ENCODE assay signal across 20 cellular contexts in the genomic region with DNA sequence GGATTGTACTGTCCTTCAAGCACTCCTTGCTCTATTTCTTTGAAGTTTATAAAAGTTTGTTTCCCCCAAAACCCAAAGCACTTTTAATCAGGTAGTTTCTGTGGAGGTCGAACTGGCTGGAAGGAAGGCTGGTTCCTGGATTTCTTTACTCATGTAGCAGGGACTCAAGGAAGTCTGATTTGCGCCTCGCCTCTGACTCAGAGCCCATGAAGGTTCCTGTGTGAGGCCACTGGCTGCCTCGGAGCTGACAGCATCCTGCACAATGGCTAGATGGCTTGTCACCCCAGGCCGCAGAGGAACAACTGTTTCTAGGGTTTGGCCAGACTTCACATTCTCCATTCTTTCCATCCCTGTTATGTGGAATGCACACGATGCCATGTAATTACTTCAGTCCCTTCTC. TPM values are rescaled to one million over a fixed set of nuclear protein-coding genes. Genes with fewer than 3 reads are reported as not detected.
DNase-seq lines count a peak whose midpoint lies in the region; ATAC-seq, FAIRE-seq and TF ChIP-seq lines count a peak whose summit lies in the region.
"Had no signal": no experiment of that assay in that cellular context is flagged by ENCODE, and none has a peak within 500 bp of the region (broad histone marks: within the 10 kb centered on the region; RNA-seq: fewer than 3 reads in every experiment).

No MANE protein-coding gene starts in this region.

- no peak for TF ChIP-seq RAD21 in HepG2 (CRISPR knock-in tag; IDR thresholded peaks at IDR 0.05)

- FAIRE-seq in bronchial epithelial cell (lab: Jason Lieb, UNC) (no peak), HepG2 (lab: Jason Lieb, UNC) (no peak)
- FAIRE-seq: RCC 7860 had no signal

- no peak overlapping the region for H3K4me3 Mint-ChIP-seq in stimulated activated effector memory CD8-positive, alpha-beta T cell treated with anti-CD3 and anti-CD28 coated beads, Interleukin-12 subunit alpha, Interleukin-12 subunit beta, amount 100 ng/mL, for 72 hours
- H3K4me3 Mint-ChIP-seq: activated CD8-positive, alpha-beta T cell treated with anti-CD3 and anti-CD28 coated beads, Interleukin-2, amount 10 ng/mL, durations not matched to agents 7 days and 5 days had no signal

- no peaks in the 10 kb centered on the region for H3K4me1 ChIP-seq in HepG2 (ENCODE audit: insufficient read depth, low read length)

- H3K27ac Mint-ChIP-seq in stimulated activated effector memory CD8-positive, alpha-beta T cell treated with anti-CD3 and anti-CD28 coated beads, Interleukin-12 subunit alpha, Interleukin-12 subunit beta, amount 100 ng/mL, for 72 hours, result no peak overlapping the region
- H3K27ac Mint-ChIP-seq: activated CD8-positive, alpha-beta T cell treated with anti-CD3 and anti-CD28 coated beads, Interleukin-2, amount 10 ng/mL, durations not matched to agents 7 days and 5 days had no signal

- no peaks in the 10 kb centered on the region for H4K20me1 ChIP-seq in HepG2 (ENCODE audit: insufficient read depth, low read length)

- TF ChIP-seq POLR2A in HepG2 (IDR thresholded peaks at IDR 0.05; ENCODE audit: insufficient read depth in 1 of 2, low read depth in 2 of 2, low read length in 2 of 2), result no peak

- H3K36me3 ChIP-seq in bronchial epithelial cell (ENCODE audit: control insufficient read depth, insufficient read depth, low read length) (peaks cover 13% of the 10 kb centered on the region), HepG2 (replicated peaks in 1 of 2; ENCODE audit: control insufficient read depth in 1 of 2, insufficient read depth in 2 of 2, low read length in 2 of 2) (peaks cover 10 to 18% of the 10 kb centered on the region in 2 experiments; a peak in 4 of 5 replicates)

- intact Hi-C loops in HepG2 (cut with micrococcal nuclease; ENCODE audit: unreplicated experiment), result no loop called here

- H3K27ac ChIP-seq in HepG2 (ENCODE audit: extremely low read length, insufficient read depth, low read length), result no peak overlapping the region
- H3K27ac ChIP-seq: tibial artery had no signal

- no peaks in the 10 kb centered on the region for H3K27me3 ChIP-seq in bronchial epithelial cell (ENCODE audit: control insufficient read depth, insufficient read depth, low read length)
- H3K27me3 ChIP-seq in HepG2 (ENCODE audit: control insufficient read depth in 1 of 2, insufficient read depth in 2 of 2, low read length in 2 of 2), result no peaks in the 10 kb centered on the region
- H3K27me3 ChIP-seq: gastroesophageal sphincter, tibial artery had no signal

- POLR2A ChIA-PET in HepG2 (lab: Yijun Ruan, JAX), result no interaction called here

- peak; percentile 93 for DNase-seq in LHCN-M2 (ENCODE audit: low read depth)
- peak; percentile 42 for DNase-seq in bronchial epithelial cell (ENCODE audit: low read depth)
- DNase-seq in islet precursor cell, result peak; percentile 95
- no peak for DNase-seq in stimulated activated effector memory CD8-positive, alpha-beta T cell treated with anti-CD3 and anti-CD28 coated beads, Interleukin-12 subunit alpha, Interleukin-12 subunit beta, amount 100 ng/mL, for 72 hours (ENCODE audit: low spot score in 2 of 2)
- DNase-seq in HepG2 (ENCODE audit: low spot score), result no peak
- DNase-seq in NCI-H446 treated with DMSO at 0.1 percent for 48 hours (lab: John Stamatoyannopoulos, UW), result no peak
- DNase-seq in SIG-M5 treated with dmso at 0.1 percent for 504 hours (lab: John Stamatoyannopoulos, UW; ENCODE audit: unreplicated experiment), result no peak
- DNase-seq: activated CD8-positive, alpha-beta T cell treated with anti-CD3 and anti-CD28 coated beads, Interleukin-2, amount 10 ng/mL, durations not matched to agents 7 days and 5 days; activated naive CD4-positive, alpha-beta T cell; Calu3; left cardiac atrium; NCI-H1436; NCI-H510A treated with DMSO at 0.1 percent for 48 hours; stimulated activated CD4-positive, alpha-beta T cell treated with anti-CD3 and anti-CD28 coated beads, Interleukin-12 subunit alpha, Interleukin-12 subunit beta, amount 100 ng/mL, for 4 hours; T1000 had no signal

- H3K9me3 Mint-ChIP-seq in stimulated activated effector memory CD8-positive, alpha-beta T cell treated with anti-CD3 and anti-CD28 coated beads, Interleukin-12 subunit alpha, Interleukin-12 subunit beta, amount 100 ng/mL, for 72 hours, result no peaks in the 10 kb centered on the region

- peaks cover 16% of the 10 kb centered on the region for H3K36me3 Mint-ChIP-seq in stimulated activated effector memory CD8-positive, alpha-beta T cell treated with anti-CD3 and anti-CD28 coated beads, Interleukin-12 subunit alpha, Interleukin-12 subunit beta, amount 100 ng/mL, for 72 hours

- no peaks in the 10 kb centered on the region for H3K9me3 ChIP-seq in HepG2 (ENCODE audit: low read length)
- H3K9me3 ChIP-seq: gastroesophageal sphincter, tibial artery had no signal

- no peak for TF ChIP-seq CTCF in bronchial epithelial cell (IDR thresholded peaks at IDR 0.05; ENCODE audit: insufficient read depth, low read length, severe bottlenecking)
- no peak for TF ChIP-seq CTCF in HepG2 (CRISPR knock-in tag; IDR thresholded peaks at IDR 0.05)

- TF ChIP-seq EP300 in HepG2 (IDR thresholded peaks at IDR 0.05; ENCODE audit: low read depth in 2 of 2, low read length in 2 of 2), result no peak
- no peak for TF ChIP-seq EP300 in HepG2 (CRISPR knock-in tag; IDR thresholded peaks at IDR 0.05; ENCODE audit: borderline replicate concordance)

- no peaks in the 10 kb centered on the region for H3K79me2 ChIP-seq in HepG2 (ENCODE audit: insufficient read depth, low read length)

- 97% methylated on average over 6 of the region's 6 CpGs for WGBS in HepG2 (ENCODE audit: low lambda C conversion rate)

- H3K9ac ChIP-seq in HepG2 (ENCODE audit: insufficient read depth, low read depth, low read length), result no peak overlapping the region

- ATAC-seq in stimulated activated effector memory CD8-positive, alpha-beta T cell treated with anti-CD3 and anti-CD28 coated beads, Interleukin-12 subunit alpha, Interleukin-12 subunit beta, amount 100 ng/mL, for 72 hours, result peak; percentile 59
- ATAC-seq in HepG2 (no peak), GM21576 (IDR thresholded peaks at IDR 0.05; ENCODE audit: unreplicated experiment) (no peak)
- ATAC-seq: activated CD8-positive, alpha-beta T cell treated with anti-CD3 and anti-CD28 coated beads, Interleukin-2, amount 10 ng/mL, durations not matched to agents 7 days and 5 days; gastroesophageal sphincter; left cardiac atrium had no signal

- H3K4me3 ChIP-seq in bronchial epithelial cell (ENCODE audit: low read depth, low read length) (no peak overlapping the region), HepG2 (replicated peaks in 1 of 3; ENCODE audit: insufficient read depth in 1 of 3, low read depth in 2 of 3, low read length in 3 of 3) (no peak overlapping the region)
- H3K4me3 ChIP-seq: gastroesophageal sphincter, tibial artery had no signal

- H3K4me2 ChIP-seq in HepG2 (ENCODE audit: low read depth, low read length), result no peak overlapping the region

- no peak overlapping the region for H2AFZ ChIP-seq in HepG2 (ENCODE audit: low read length)

- BruUV-seq in HepG2 (replicated peaks; lab: Mats Ljungman, UMichigan), result no TSS peak

- in situ Hi-C loops in HepG2 (cut with HindIII; ENCODE audit: extremely low pct_ligation_motif_present, low pct_unique_long_range_greater_than_20kb), result no loop called here

- peaks cover 36% of the 10 kb centered on the region for H3K4me1 Mint-ChIP-seq in stimulated activated effector memory CD8-positive, alpha-beta T cell treated with anti-CD3 and anti-CD28 coated beads, Interleukin-12 subunit alpha, Interleukin-12 subunit beta, amount 100 ng/mL, for 72 hours

- CTCF ChIA-PET in HepG2 (lab: Yijun Ruan, JAX; ENCODE audit: low intra/inter-chr PET ratio, low total read pairs), result no interaction called here

RNA-seq across cellular contexts. Expression of a gene that starts 39.2 kb away (rescaled TPM):
- not detected in 2 replicates for total RNA-seq in LHCN-M2 (2014; rRNA removed)
- not detected for polyA plus RNA-seq in LHCN-M2 (2012)
- not detected in 2 replicates for total RNA-seq in bronchial epithelial cell
- not detected in 2 replicates for total RNA-seq in HepG2 (2016; rRNA removed; fragmentation: Illumina TruSeq; extraction: Trizol)
- total RNA-seq in HepG2 (2016; cell fraction: cytosol; rRNA removed; fragmentation: Illumina TruSeq; extraction: Trizol; ENCODE audit: low read depth), result not detected in 2 replicates
- not detected in 2 replicates for total RNA-seq in HepG2 (2016; cell fraction: insoluble cytoplasmic fraction; rRNA removed; fragmentation: Illumina TruSeq; extraction: Trizol)
- not detected in 2 replicates for total RNA-seq in HepG2 (2016; cell fraction: membrane; rRNA removed; fragmentation: Illumina TruSeq; extraction: Trizol)
- not detected in 2 replicates for total RNA-seq in HepG2 (2016; cell fraction: nucleus; rRNA removed; fragmentation: Illumina TruSeq; extraction: Trizol)
- not detected in 2 replicates for polyA plus RNA-seq in HepG2 (2011; rRNA removed)
- not detected in 2 replicates for polyA plus RNA-seq in HepG2 (2011; cell fraction: cytosol; rRNA removed)
- not detected in 2 replicates for polyA plus RNA-seq in HepG2 (2011; cell fraction: nucleus; rRNA removed)
- not detected in 2 replicates for polyA plus RNA-seq in HepG2 (2012)
- polyA plus RNA-seq in HepG2 (2016; cell fraction: cytosol; fragmentation: Illumina TruSeq; extraction: Trizol; ENCODE audit: low read depth), result not detected in 2 replicates
- polyA plus RNA-seq in HepG2 (2016; cell fraction: insoluble cytoplasmic fraction; fragmentation: Illumina TruSeq; extraction: Trizol; ENCODE audit: low read depth), result not detected in 2 replicates
- polyA plus RNA-seq in HepG2 (2016; cell fraction: membrane; fragmentation: Illumina TruSeq; extraction: Trizol; ENCODE audit: low read depth), result not detected in 2 replicates
- not detected in 2 replicates for polyA plus RNA-seq in HepG2 (2016; cell fraction: nucleus; fragmentation: Illumina TruSeq; extraction: Trizol; ENCODE audit: insufficient read depth, low read depth)
- not detected in 2 replicates for polyA minus RNA-seq in HepG2 (2011; rRNA and poly(A)+ RNA removed; ENCODE audit: low replicate concordance)
- not detected in 2 replicates for polyA minus RNA-seq in HepG2 (2011; cell fraction: cytosol; rRNA and poly(A)+ RNA removed)
- not detected in 2 replicates for polyA minus RNA-seq in HepG2 (2011; cell fraction: nucleus; rRNA and poly(A)+ RNA removed)
- total RNA-seq: activated CD8-positive, alpha-beta T cell treated with anti-CD3 and anti-CD28 coated beads, Interleukin-2, amount 10 ng/mL, durations not matched to agents 7 days and 5 days; Calu3; gastroesophageal sphincter; left cardiac atrium had no signal
- polyA plus RNA-seq: neural cell had no signal

RNA-seq across cellular contexts. Expression of a gene that starts 41.0 kb away (rescaled TPM):
- total RNA-seq in LHCN-M2 (2014; rRNA removed), result 46.4 and 48.5 TPM in 2 replicates
- polyA plus RNA-seq in LHCN-M2 (2012), result 30.9 TPM
- 55.0 and 59.0 TPM in 2 replicates for total RNA-seq in bronchial epithelial cell
- 25.1 and 25.8 TPM in 2 replicates for total RNA-seq in HepG2 (2016; rRNA removed; fragmentation: Illumina TruSeq; extraction: Trizol)
- total RNA-seq in HepG2 (2016; cell fraction: cytosol; rRNA removed; fragmentation: Illumina TruSeq; extraction: Trizol; ENCODE audit: low read depth), result 10.1 and 13.3 TPM in 2 replicates
- 25.5 and 25.8 TPM in 2 replicates for total RNA-seq in HepG2 (2016; cell fraction: insoluble cytoplasmic fraction; rRNA removed; fragmentation: Illumina TruSeq; extraction: Trizol)
- total RNA-seq in HepG2 (2016; cell fraction: membrane; rRNA removed; fragmentation: Illumina TruSeq; extraction: Trizol), result 17.9 and 18.3 TPM in 2 replicates
- 20.5 and 21.5 TPM in 2 replicates for total RNA-seq in HepG2 (2016; cell fraction: nucleus; rRNA removed; fragmentation: Illumina TruSeq; extraction: Trizol)
- 13.6 and 14.1 TPM in 2 replicates for polyA plus RNA-seq in HepG2 (2011; rRNA removed)
- polyA plus RNA-seq in HepG2 (2011; cell fraction: cytosol; rRNA removed), result 16.8 and 19.5 TPM in 2 replicates
- 19.8 and 20.7 TPM in 2 replicates for polyA plus RNA-seq in HepG2 (2011; cell fraction: nucleus; rRNA removed)
- 12.1 and 15.6 TPM in 2 replicates for polyA plus RNA-seq in HepG2 (2012)
- 4.7 and 6.2 TPM in 2 replicates for polyA plus RNA-seq in HepG2 (2016; cell fraction: cytosol; fragmentation: Illumina TruSeq; extraction: Trizol; ENCODE audit: low read depth)
- 19.4 and 24.0 TPM in 2 replicates for polyA plus RNA-seq in HepG2 (2016; cell fraction: insoluble cytoplasmic fraction; fragmentation: Illumina TruSeq; extraction: Trizol; ENCODE audit: low read depth)
- polyA plus RNA-seq in HepG2 (2016; cell fraction: membrane; fragmentation: Illumina TruSeq; extraction: Trizol; ENCODE audit: low read depth), result 10.9 and 11.7 TPM in 2 replicates
- polyA plus RNA-seq in HepG2 (2016; cell fraction: nucleus; fragmentation: Illumina TruSeq; extraction: Trizol; ENCODE audit: insufficient read depth, low read depth), result 19.3 and 22.0 TPM in 2 replicates
- polyA minus RNA-seq in HepG2 (2011; rRNA and poly(A)+ RNA removed; ENCODE audit: low replicate concordance), result 16.8 and 27.2 TPM in 2 replicates
- polyA minus RNA-seq in HepG2 (2011; cell fraction: cytosol; rRNA and poly(A)+ RNA removed), result 8.8 and 9.6 TPM in 2 replicates
- polyA minus RNA-seq in HepG2 (2011; cell fraction: nucleus; rRNA and poly(A)+ RNA removed), result 30.3 and 36.4 TPM in 2 replicates

RNA-seq across cellular contexts. Expression of a gene that starts 41.2 kb away (rescaled TPM):
- total RNA-seq in LHCN-M2 (2014; rRNA removed) (30.2 and 32.4 TPM in 2 replicates), bronchial epithelial cell (20.9 and 27.9 TPM in 2 replicates), HepG2 (2016; rRNA removed; fragmentation: Illumina TruSeq; extraction: Trizol) (23.0 and 29.0 TPM in 2 replicates)
- polyA plus RNA-seq in LHCN-M2 (2012), result 19.2 TPM
- 10.5 and 13.6 TPM in 2 replicates for total RNA-seq in HepG2 (2016; cell fraction: cytosol; rRNA removed; fragmentation: Illumina TruSeq; extraction: Trizol; ENCODE audit: low read depth)
- total RNA-seq in HepG2 (2016; cell fraction: insoluble cytoplasmic fraction; rRNA removed; fragmentation: Illumina TruSeq; extraction: Trizol), result 21.9 and 31.1 TPM in 2 replicates
- total RNA-seq in HepG2 (2016; cell fraction: membrane; rRNA removed; fragmentation: Illumina TruSeq; extraction: Trizol), result 18.8 and 21.7 TPM in 2 replicates
- total RNA-seq in HepG2 (2016; cell fraction: nucleus; rRNA removed; fragmentation: Illumina TruSeq; extraction: Trizol), result 21.3 and 26.3 TPM in 2 replicates
- polyA plus RNA-seq in HepG2 (2011; rRNA removed), result 10.2 and 17.3 TPM in 2 replicates
- 10.6 and 14.3 TPM in 2 replicates for polyA plus RNA-seq in HepG2 (2011; cell fraction: cytosol; rRNA removed)
- polyA plus RNA-seq in HepG2 (2011; cell fraction: nucleus; rRNA removed), result 44.8 and 46.2 TPM in 2 replicates
- polyA plus RNA-seq in HepG2 (2012), result 9.4 and 10.9 TPM in 2 replicates
- polyA plus RNA-seq in HepG2 (2016; cell fraction: cytosol; fragmentation: Illumina TruSeq; extraction: Trizol; ENCODE audit: low read depth), result 7.9 and 10.7 TPM in 2 replicates
- 18.0 and 18.7 TPM in 2 replicates for polyA plus RNA-seq in HepG2 (2016; cell fraction: insoluble cytoplasmic fraction; fragmentation: Illumina TruSeq; extraction: Trizol; ENCODE audit: low read depth)
- polyA plus RNA-seq in HepG2 (2016; cell fraction: membrane; fragmentation: Illumina TruSeq; extraction: Trizol; ENCODE audit: low read depth), result 11.6 and 12.6 TPM in 2 replicates
- polyA plus RNA-seq in HepG2 (2016; cell fraction: nucleus; fragmentation: Illumina TruSeq; extraction: Trizol; ENCODE audit: insufficient read depth, low read depth), result 23.9 and 25.0 TPM in 2 replicates
- polyA minus RNA-seq in HepG2 (2011; rRNA and poly(A)+ RNA removed; ENCODE audit: low replicate concordance), result 88.6 and 93.9 TPM in 2 replicates
- polyA minus RNA-seq in HepG2 (2011; cell fraction: cytosol; rRNA and poly(A)+ RNA removed), result 9.8 and 14.0 TPM in 2 replicates
- 62.1 and 65.3 TPM in 2 replicates for polyA minus RNA-seq in HepG2 (2011; cell fraction: nucleus; rRNA and poly(A)+ RNA removed)

Comparison
In these comparisons a context has a peak if more than half of its experiments do, and no peak if none do; other contexts are left out.
1. DNase-seq: peak in LHCN-M2 (single experiment), bronchial epithelial cell (single experiment) and islet precursor cell (single experiment); none in stimulated activated effector memory CD8-positive, alpha-beta T cell treated with anti-CD3 and anti-CD28 coated beads, Interleukin-12 subunit alpha, Interleukin-12 subunit beta, amount 100 ng/mL, for 72 hours (0 of 2), HepG2 (single experiment), NCI-H446 treated with DMSO at 0.1 percent for 48 hours (single experiment) and SIG-M5 treated with dmso at 0.1 percent for 504 hours (single experiment).